8 cellular contexts compared by ENCODE assay signal in the genomic region with DNA sequence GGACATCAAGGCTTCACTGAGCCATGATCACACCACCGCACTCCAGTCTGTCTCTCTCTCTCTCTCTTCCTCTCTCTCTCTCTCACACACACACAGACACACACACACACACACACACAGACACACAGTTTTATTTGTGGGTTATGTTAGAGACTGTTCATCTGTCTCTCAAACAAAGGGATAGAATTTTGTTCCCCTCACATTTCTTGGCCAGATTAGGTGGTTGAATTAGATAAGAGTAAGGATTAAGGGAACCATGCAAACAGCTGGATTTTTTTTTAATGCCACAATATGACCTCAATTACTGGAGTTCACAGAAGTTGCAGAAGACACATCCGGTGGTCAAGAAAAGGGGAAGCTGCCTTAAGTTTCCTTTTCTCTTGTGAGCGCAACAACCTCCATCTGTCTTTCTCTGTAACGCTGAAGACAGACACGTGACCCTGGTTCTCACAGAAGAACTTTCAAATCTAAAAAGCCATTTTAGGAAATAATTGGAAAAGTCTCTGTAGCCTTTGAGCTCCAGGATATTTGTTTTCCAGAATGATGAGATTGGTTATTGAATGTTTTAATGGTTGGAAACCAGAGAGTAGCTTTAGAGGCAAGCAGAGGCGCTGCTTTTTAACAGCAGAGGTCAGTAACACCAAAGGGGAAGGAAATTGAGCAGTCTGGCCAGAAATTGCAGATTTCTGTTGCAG. TPM values are rescaled to one million over a fixed set of nuclear protein-coding genes. Genes with fewer than 3 reads are reported as not detected.
DNase-seq lines count a peak whose midpoint lies in the region; ATAC-seq and TF ChIP-seq lines count a peak whose summit lies in the region.

No MANE protein-coding gene starts in this region.

- no peaks in the 10 kb centered on the region for H3K36me3 Mint-ChIP-seq in activated CD4-positive, alpha-beta T cell treated with anti-CD3 and anti-CD28 coated beads, Interleukin-2, amount 10 ng/mL, durations not matched to agents 24 days and 14 days (ENCODE audit: low read depth)

- H3K36me3 ChIP-seq in smooth muscle cell (ENCODE audit: low read depth), result no peaks in the 10 kb centered on the region

- peaks cover 12% of the 10 kb centered on the region for H3K4me1 Mint-ChIP-seq in activated CD4-positive, alpha-beta T cell treated with anti-CD3 and anti-CD28 coated beads, Interleukin-2, amount 10 ng/mL, durations not matched to agents 24 days and 14 days

- peak; percentile 93 for ATAC-seq in GM21381 (IDR thresholded peaks at IDR 0.05; ENCODE audit: unreplicated experiment)
- peak; percentile 84 for ATAC-seq in HG03558 (IDR thresholded peaks at IDR 0.05; ENCODE audit: extremely low read depth, unreplicated experiment)
- peak; percentile 80 for ATAC-seq in left ventricle myocardium superior

- H3K4me3 ChIP-seq in smooth muscle cell, result no peak overlapping the region

- DNase-seq in activated CD4-positive, alpha-beta T cell treated with anti-CD3 and anti-CD28 coated beads, Interleukin-2, amount 10 ng/mL, durations not matched to agents 24 days and 14 days, result peak; percentile 64
- DNase-seq in activated CD4-positive, alpha-beta T cell treated with anti-CD3 and anti-CD28 coated beads, Interleukin-2, amount 50 U/mL, for 48 hours, result no peak
- peak; percentile 34 for DNase-seq in UCSD-AML1 (lab: John Stamatoyannopoulos, UW; ENCODE audit: unreplicated experiment)
- DNase-seq in left ventricle myocardium superior, result no peak
- DNase-seq in smooth muscle cell (lab: John Stamatoyannopoulos, UW; ENCODE audit: unreplicated experiment), result no peak
- no peak for DNase-seq in NCI-H1436 (lab: John Stamatoyannopoulos, UW)

- H3K4me2 ChIP-seq in smooth muscle cell, result peak overlapping the region; percentile 49

- H3K9ac ChIP-seq in smooth muscle cell (ENCODE audit: low read depth), result no peak overlapping the region

- H2AFZ ChIP-seq in smooth muscle cell (ENCODE audit: low read depth), result peak overlapping the region; percentile 84

- H3K27ac ChIP-seq in smooth muscle cell (ENCODE audit: low read depth), result peak overlapping the region; percentile 8

- H3K9me3 Mint-ChIP-seq in activated CD4-positive, alpha-beta T cell treated with anti-CD3 and anti-CD28 coated beads, Interleukin-2, amount 10 ng/mL, durations not matched to agents 24 days and 14 days, result no peaks in the 10 kb centered on the region

- peaks cover 4% of the 10 kb centered on the region for H3F3A ChIP-seq in smooth muscle cell (ENCODE audit: low read depth)

- peak overlapping the region; percentile 26 for H3K27ac Mint-ChIP-seq in activated CD4-positive, alpha-beta T cell treated with anti-CD3 and anti-CD28 coated beads, Interleukin-2, amount 10 ng/mL, durations not matched to agents 24 days and 14 days

- H3K9me3 ChIP-seq in smooth muscle cell (replicated peaks; ENCODE audit: low read depth), result no peaks in the 10 kb centered on the region

- H3K79me2 ChIP-seq in smooth muscle cell (ENCODE audit: low read depth), result no peaks in the 10 kb centered on the region

- no peaks in the 10 kb centered on the region for H3K27me3 ChIP-seq in smooth muscle cell (ENCODE audit: low read depth)

- H3K4me1 ChIP-seq in smooth muscle cell (ENCODE audit: low read depth), result peaks cover 11% of the 10 kb centered on the region

- 72% methylated on average over 6 of the region's 6 CpGs for WGBS in smooth muscle cell (ENCODE audit: low lambda C conversion rate)

- peaks cover 3% of the 10 kb centered on the region for H3K27me3 Mint-ChIP-seq in activated CD4-positive, alpha-beta T cell treated with anti-CD3 and anti-CD28 coated beads, Interleukin-2, amount 10 ng/mL, durations not matched to agents 24 days and 14 days

- H4K20me1 ChIP-seq in smooth muscle cell (ENCODE audit: low read depth), result no peaks in the 10 kb centered on the region

- intact Hi-C loops in activated CD4-positive, alpha-beta T cell treated with anti-CD3 and anti-CD28 coated beads, Interleukin-2, amount 10 ng/mL, durations not matched to agents 24 days and 14 days (cut with micrococcal nuclease), result loop anchor here (1.0 to 2.0 kb wide), 3 partner anchors 222 to 412 kb away; no protein-coding TSS in a partner anchor
- intact Hi-C loops in left ventricle myocardium superior (cut with micrococcal nuclease), result loop anchor here (10.0 kb wide), 1 partner anchor 412 kb away; no protein-coding TSS in a partner anchor

- peak overlapping the region; percentile 47 for H3K4me3 Mint-ChIP-seq in activated CD4-positive, alpha-beta T cell treated with anti-CD3 and anti-CD28 coated beads, Interleukin-2, amount 10 ng/mL, durations not matched to agents 24 days and 14 days

- TF ChIP-seq CTCF in smooth muscle cell (IDR thresholded peaks at IDR 0.05; ENCODE audit: borderline replicate concordance, insufficient read depth, poor library complexity, severe bottlenecking), result peak; percentile 50

RNA-seq across cellular contexts. Expression of gene LGSN, which starts 33.0 kb away (rescaled TPM):
- not detected in 2 replicates for total RNA-seq in activated CD4-positive, alpha-beta T cell treated with anti-CD3 and anti-CD28 coated beads, Interleukin-2, amount 10 ng/mL, durations not matched to agents 24 days and 14 days
- total RNA-seq in left ventricle myocardium superior, result not detected
- total RNA-seq in smooth muscle cell, result 0.18 TPM in 1 of 2 replicates, not detected in the other
- not detected in 2 replicates for polyA plus RNA-seq in smooth muscle cell

Comparison
In these comparisons a context has a peak if more than half of its experiments do, and no peak if none do; other contexts are left out.
1. DNase-seq: peak in activated CD4-positive, alpha-beta T cell treated with anti-CD3 and anti-CD28 coated beads, Interleukin-2, amount 10 ng/mL, durations not matched to agents 24 days and 14 days (single experiment) and UCSD-AML1 (single experiment); none in activated CD4-positive, alpha-beta T cell treated with anti-CD3 and anti-CD28 coated beads, Interleukin-2, amount 50 U/mL, for 48 hours (0 of 2), left ventricle myocardium superior (single experiment), smooth muscle cell (single experiment) and NCI-H1436 (single experiment).
2. Peak in every context shown above with its lines, with median percentiles within 50 percentile points of each other: ATAC-seq.